23 cellular contexts compared by ENCODE assay signal in the genomic region with DNA sequence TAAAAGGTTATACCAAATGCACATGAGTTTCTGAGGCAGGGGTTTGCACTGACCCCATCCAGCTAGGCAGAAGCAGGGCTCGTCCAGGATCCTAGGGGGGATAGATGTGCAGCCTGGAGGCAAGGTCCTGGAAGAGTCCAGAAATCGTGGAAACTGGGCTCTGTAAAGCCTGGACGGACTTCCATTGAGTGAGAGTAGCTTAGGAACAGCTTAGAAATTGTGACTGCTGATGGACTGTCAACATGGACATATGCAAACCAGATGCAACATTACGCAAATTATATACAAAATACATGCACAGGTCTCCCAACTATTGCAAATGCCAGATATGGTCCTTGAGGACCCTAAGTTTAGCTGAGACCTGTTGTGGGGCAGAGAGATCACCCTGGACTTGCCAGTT.
"Had no signal": no experiment of that assay in that cellular context is flagged by ENCODE, and none has a peak within 500 bp of the region (broad histone marks: within the 10 kb centered on the region; RNA-seq: fewer than 3 reads in every experiment).

No MANE protein-coding gene starts in this region.

- H3K9ac ChIP-seq: KMS-11 had no signal

- H3K27me3 ChIP-seq: ascending aorta had no signal

- ATAC-seq: activated CD8-positive, alpha-beta T cell treated with anti-CD3 and anti-CD28 coated beads, Interleukin-2, amount 10 ng/mL, durations not matched to agents 7 days and 5 days; body of pancreas; T-helper 17 cell; WTC11 had no signal

- H3K27ac ChIP-seq: ascending aorta, body of pancreas, KMS-11 had no signal

- DNase-seq: activated CD4-positive, alpha-beta T cell treated with anti-CD3 and anti-CD28 coated beads for 48 hours; activated CD4-positive, alpha-beta T cell treated with anti-CD3 and anti-CD28 coated beads, Interleukin-2, amount 50 U/mL, for 4 hours; activated CD4-positive, CD25-positive, alpha-beta regulatory T cell treated with anti-CD3 and anti-CD28 coated beads, Interleukin-2, amount 50 U/mL, for 72 hours; activated CD8-positive, alpha-beta memory T cell treated with anti-CD3 and anti-CD28 coated beads, Interleukin-2, amount 50 U/mL, for 48 hours; activated CD8-positive, alpha-beta T cell treated with anti-CD3 and anti-CD28 coated beads, Interleukin-2, amount 10 ng/mL, durations not matched to agents 7 days and 5 days; activated naive CD4-positive, alpha-beta T cell; activated T-cell treated with anti-CD3 and anti-CD28 coated beads, Interleukin-2, amount 50 U/mL, for 1 hour; amniotic stem cell; body of pancreas; NCI-H1092 treated with DMSO at 0.1 percent for 48 hours; NCI-H1417 treated with DMSO at 0.1 percent for 48 hours; NCI-H1694; NCI-H2029; NCI-H2107; NCI-H2171 treated with DMSO at 0.1 percent for 48 hours; NCI-H226; NCI-H69; SIG-M5; T-helper 17 cell; T-helper 9 cell had no signal

- H3K9me3 ChIP-seq: ascending aorta, body of pancreas had no signal

- H3K4me3 ChIP-seq: ascending aorta, body of pancreas had no signal

- H3K4me2 ChIP-seq: KMS-11 had no signal

- H3K36me3 ChIP-seq: ascending aorta had no signal

- H3K4me1 ChIP-seq: ascending aorta had no signal
